1 cellular context compared by ENCODE assay signal in genomic region chr16:23119570-23119969, GRCh38.
A peak's percentile ranks its signal among the peaks of the same experiment; 100 is the strongest.
TF ChIP-seq lines count a peak whose summit lies in the region.

No MANE protein-coding gene starts in this region.

TF ChIP-seq in SK-N-SH, 30 proteins besides CTCF, POLR2A, EP300 and RAD21 (continued from another document):
- peak; percentile 51 for TF ChIP-seq PBX3 (IDR thresholded peaks at IDR 0.05)
- TF ChIP-seq RCOR1 (IDR thresholded peaks at IDR 0.05; ENCODE audit: low read length) = no peak
- TF ChIP-seq NFIC (IDR thresholded peaks at IDR 0.05; ENCODE audit: borderline replicate concordance) = peak; percentile 21; the same call in 1 of the 2 replicates
- TF ChIP-seq TCF12 (IDR thresholded peaks at IDR 0.05) = peak; percentile 78
